ENCODE assay signal across 22 cellular contexts in genomic region chr12:15924956-15925355, GRCh38.
"Had no signal": no experiment of that assay in that cellular context is flagged by ENCODE, and none has a peak within 500 bp of the region (broad histone marks: within the 10 kb centered on the region; RNA-seq: fewer than 3 reads in every experiment).

No MANE protein-coding gene starts in this region.

- DNase-seq: cortex of kidney; effector memory CD8-positive, alpha-beta T cell; hypothalamus; immature natural killer cell; left ventricle myocardium superior; lower lobe of right lung; mucosa of descending colon; naive B cell; nucleus accumbens; psoas muscle; right cardiac atrium; sigmoid colon; stimulated activated CD4-positive, alpha-beta T cell treated with anti-CD3 and anti-CD28 coated beads, Interleukin-2, amount 100 ng/mL, for 24 hours; stimulated activated CD4-positive, alpha-beta T cell treated with anti-CD3 and anti-CD28 coated beads, Interleukin-4, amount 100 ng/mL, for 24 hours; stimulated activated naive CD8-positive, alpha-beta T cell treated with anti-CD3 and anti-CD28 coated beads, Interleukin-15, Interleukin-2, amounts not matched to agents 100 U/mL and 50 U/mL, for 24 hours; substantia nigra; testis; tibial artery; upper lobe of left lung had no signal

- H3K27me3 ChIP-seq: sigmoid colon, testis, tibial artery, upper lobe of left lung had no signal

- H3K4me3 ChIP-seq: lower lobe of right lung, mucosa of descending colon, psoas muscle, sigmoid colon, testis, tibial artery, upper lobe of left lung had no signal

- H3K4me1 ChIP-seq: lower lobe of right lung, testis, upper lobe of left lung had no signal

- H3K36me3 ChIP-seq: lower lobe of right lung, sigmoid colon, tibial artery, upper lobe of left lung had no signal

- H3K27ac ChIP-seq: lower lobe of right lung, psoas muscle, sigmoid colon, testis, tibial artery, upper lobe of left lung had no signal

- H3K9me3 ChIP-seq: lower lobe of right lung, mucosa of descending colon, psoas muscle, sigmoid colon, testis, tibial artery, upper lobe of left lung had no signal

- ATAC-seq: effector memory CD8-positive, alpha-beta T cell; left ventricle myocardium superior; lower lobe of right lung; mucosa of descending colon; natural killer cell treated with Interleukin-12 subunit alpha and Interleukin-12 subunit beta and Interleukin-15 and Interleukin-18, amount 100 ng/mL, for 72 hours; psoas muscle; right cardiac atrium; stimulated activated effector memory CD8-positive, alpha-beta T cell treated with anti-CD3 and anti-CD28 coated beads, Interleukin-12 subunit alpha, Interleukin-12 subunit beta, amount 100 ng/mL, for 72 hours; stimulated activated naive CD8-positive, alpha-beta T cell treated with anti-CD3 and anti-CD28 coated beads, Interleukin-15, Interleukin-2, amounts not matched to agents 100 U/mL and 50 U/mL, for 24 hours had no signal

- H3K4me1 Mint-ChIP-seq: stimulated activated effector memory CD8-positive, alpha-beta T cell treated with anti-CD3 and anti-CD28 coated beads, Interleukin-12 subunit alpha, Interleukin-12 subunit beta, amount 100 ng/mL, for 72 hours had no signal

- H3K27me3 Mint-ChIP-seq: effector memory CD8-positive, alpha-beta T cell; naive B cell; natural killer cell treated with Interleukin-12 subunit alpha and Interleukin-12 subunit beta and Interleukin-15 and Interleukin-18, amount 100 ng/mL, for 72 hours had no signal

- H3K36me3 Mint-ChIP-seq: stimulated activated effector memory CD8-positive, alpha-beta T cell treated with anti-CD3 and anti-CD28 coated beads, Interleukin-12 subunit alpha, Interleukin-12 subunit beta, amount 100 ng/mL, for 72 hours had no signal

- H3K27ac Mint-ChIP-seq: effector memory CD8-positive, alpha-beta T cell; immature natural killer cell; mesothelial cell of epicardium; natural killer cell treated with Interleukin-12 subunit alpha and Interleukin-12 subunit beta and Interleukin-15 and Interleukin-18, amount 100 ng/mL, for 72 hours; stimulated activated effector memory CD8-positive, alpha-beta T cell treated with anti-CD3 and anti-CD28 coated beads, Interleukin-12 subunit alpha, Interleukin-12 subunit beta, amount 100 ng/mL, for 72 hours had no signal

- H3K4me3 Mint-ChIP-seq: effector memory CD8-positive, alpha-beta T cell; immature natural killer cell; mesothelial cell of epicardium; naive B cell; natural killer cell treated with Interleukin-12 subunit alpha and Interleukin-12 subunit beta and Interleukin-15 and Interleukin-18, amount 100 ng/mL, for 72 hours; stimulated activated effector memory CD8-positive, alpha-beta T cell treated with anti-CD3 and anti-CD28 coated beads, Interleukin-12 subunit alpha, Interleukin-12 subunit beta, amount 100 ng/mL, for 72 hours had no signal

- H3K9me3 Mint-ChIP-seq: effector memory CD8-positive, alpha-beta T cell; immature natural killer cell; natural killer cell treated with Interleukin-12 subunit alpha and Interleukin-12 subunit beta and Interleukin-15 and Interleukin-18, amount 100 ng/mL, for 72 hours; stimulated activated effector memory CD8-positive, alpha-beta T cell treated with anti-CD3 and anti-CD28 coated beads, Interleukin-12 subunit alpha, Interleukin-12 subunit beta, amount 100 ng/mL, for 72 hours had no signal
